ENCODE assay signal across 11 cellular contexts in the genomic region with DNA sequence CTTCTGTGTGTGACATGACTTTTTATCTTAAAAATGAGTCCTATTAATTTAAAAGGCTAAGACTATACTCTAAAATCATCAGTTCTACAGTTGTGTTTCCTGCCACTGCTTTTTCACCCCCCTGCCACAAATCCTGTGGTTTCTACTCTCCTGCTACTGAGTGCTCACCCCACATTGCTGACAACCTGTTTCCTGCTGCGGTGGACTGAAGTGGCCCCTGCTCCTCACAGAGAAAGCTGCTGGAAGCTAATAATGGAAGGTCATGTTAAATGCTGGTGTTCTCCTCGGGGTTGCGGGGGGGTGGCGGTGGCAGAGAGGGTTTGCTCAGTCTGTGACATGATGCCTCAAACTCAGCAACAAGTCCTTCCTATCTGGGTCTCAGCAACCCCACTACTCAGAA.
DNase-seq lines count a peak whose midpoint lies in the region; ATAC-seq and TF ChIP-seq lines count a peak whose summit lies in the region.
"Had no signal": no experiment of that assay in that cellular context is flagged by ENCODE, and none has a peak within 500 bp of the region (broad histone marks: within the 10 kb centered on the region; RNA-seq: fewer than 3 reads in every experiment).

No MANE protein-coding gene starts in this region.

- H4K5ac ChIP-seq in IMR-90 (ENCODE audit: low read depth, low read length): no peak overlapping the region

- H2AFZ ChIP-seq in DND-41 (ENCODE audit: low read depth, low read length) (no peak overlapping the region), IMR-90 (replicated peaks; ENCODE audit: low read length, poor library complexity) (peak overlapping the region; percentile 13)

- peaks cover 5% of the 10 kb centered on the region for H3K9me1 ChIP-seq in IMR-90 (ENCODE audit: insufficient read depth, low read length)

- peaks cover 25% of the 10 kb centered on the region for H3K4me1 Mint-ChIP-seq in activated naive CD8-positive, alpha-beta T cell treated with anti-CD3 and anti-CD28 coated beads, Interleukin-2, amount 50 U/mL, for 24 hours
- peaks cover 24% of the 10 kb centered on the region for H3K4me1 Mint-ChIP-seq in CD14-positive monocyte

- H4K8ac ChIP-seq in IMR-90 (ENCODE audit: low read depth in 2 of 2, low read length in 2 of 2): no peak overlapping the region

- no peak overlapping the region for H2AK5ac ChIP-seq in IMR-90 (ENCODE audit: low read depth, low read length)

- H3K27ac Mint-ChIP-seq in activated naive CD8-positive, alpha-beta T cell treated with anti-CD3 and anti-CD28 coated beads, Interleukin-2, amount 50 U/mL, for 24 hours: peak overlapping the region; percentile 1
- H3K27ac Mint-ChIP-seq in CD14-positive monocyte: peak overlapping the region in 2 of 7 donors; percentile 4 to 21
- H3K27ac Mint-ChIP-seq: activated naive CD8-positive, alpha-beta T cell had no signal

- H3K56ac ChIP-seq in IMR-90 (ENCODE audit: extremely low read depth, insufficient read depth, low read length): no peak overlapping the region

- no peak for TF ChIP-seq CTCF in DND-41 (IDR thresholded peaks at IDR 0.05; ENCODE audit: borderline replicate concordance, extremely low read depth, low read length, poor library complexity, severe bottlenecking)
- TF ChIP-seq CTCF in GM20000 (IDR thresholded peaks at IDR 0.05; ENCODE audit: extremely low read depth, missing control alignments): no peak
- no peak for TF ChIP-seq CTCF in IMR-90 (conservative IDR thresholded peaks at IDR 0.05; ENCODE audit: low read depth, low read length)
- TF ChIP-seq CTCF in CD14-positive monocyte (IDR thresholded peaks at IDR 0.05): no peak

- H3K36me3 Mint-ChIP-seq in activated naive CD8-positive, alpha-beta T cell treated with anti-CD3 and anti-CD28 coated beads, Interleukin-2, amount 50 U/mL, for 24 hours (ENCODE audit: low read depth): no peaks in the 10 kb centered on the region
- peaks cover 0 to 1% of the 10 kb centered on the region in 2 donors for H3K36me3 Mint-ChIP-seq in CD14-positive monocyte
- H3K36me3 Mint-ChIP-seq: activated naive CD8-positive, alpha-beta T cell had no signal

- no peak for TF ChIP-seq RAD21 in IMR-90 (IDR thresholded peaks at IDR 0.05; ENCODE audit: low read length)

- no peak overlapping the region for H3K4me3 Mint-ChIP-seq in activated naive CD8-positive, alpha-beta T cell treated with anti-CD3 and anti-CD28 coated beads, Interleukin-2, amount 50 U/mL, for 24 hours
- H3K4me3 Mint-ChIP-seq in CD14-positive monocyte: no peak overlapping the region
- H3K4me3 Mint-ChIP-seq: activated naive CD8-positive, alpha-beta T cell had no signal

- no CpG with 5 or more reads among the region's 4 CpGs for WGBS in IMR-90 (ENCODE audit: extremely low coverage in 2 of 2, insufficient read length in 1 of 2), 2 experiments

- BruUV-seq in IMR-90 (replicated peaks; lab: Mats Ljungman, UMichigan): no TSS peak

- H3K9me3 Mint-ChIP-seq in activated naive CD8-positive, alpha-beta T cell treated with anti-CD3 and anti-CD28 coated beads, Interleukin-2, amount 50 U/mL, for 24 hours: peaks cover 16% of the 10 kb centered on the region
- H3K9me3 Mint-ChIP-seq in CD14-positive monocyte: peaks cover 0 to 11% (median 0%) of the 10 kb centered on the region in 7 donors

- H3K36me3 ChIP-seq in DND-41 (ENCODE audit: insufficient read depth, low read length) (no peaks in the 10 kb centered on the region), IMR-90 (ENCODE audit: control insufficient read depth, insufficient read depth, low read length) (no peaks in the 10 kb centered on the region)

- H2BK120ac ChIP-seq in IMR-90 (ENCODE audit: low read depth, low read length): no peak overlapping the region

- ATAC-seq in DND-41 (ENCODE audit: insufficient read depth, low read depth) (peak; percentile 90), IMR-90 (ENCODE audit: low read depth) (no peak), HG03097 (IDR thresholded peaks at IDR 0.05; ENCODE audit: low FRiP score, unreplicated experiment) (no peak)
- ATAC-seq in activated naive CD8-positive, alpha-beta T cell treated with anti-CD3 and anti-CD28 coated beads, Interleukin-2, amount 50 U/mL, for 24 hours: peak; percentile 25

- H3K14ac ChIP-seq in IMR-90 (replicated peaks; ENCODE audit: low read depth, low read length): 0 out of 2 replicates have a peak overlapping the region, but pooled peaks have one; percentile 31

- H3K23ac ChIP-seq in IMR-90 (ENCODE audit: low read depth, low read length): no peak overlapping the region

- no peak for TF ChIP-seq POLR2A in IMR-90 (IDR thresholded peaks at IDR 0.05; ENCODE audit: low read depth, low read length)

- H3K9ac ChIP-seq in DND-41 (ENCODE audit: low read depth, low read length) (no peak overlapping the region), IMR-90 (ENCODE audit: low read depth, low read length) (no peak overlapping the region)

- no peak overlapping the region for H4K91ac ChIP-seq in IMR-90 (ENCODE audit: insufficient read depth, low read depth, low read length)

- POLR2A ChIA-PET in IMR-90 (lab: Charles Lee; ENCODE audit: unreplicated experiment): no interaction called here

- CTCF ChIA-PET in IMR-90 (lab: Yijun Ruan, JAX): no interaction called here

- dilution Hi-C loops in IMR-90 (cut with HindIII; ENCODE audit: low sequenced_read_pairs, unreplicated experiment): no loop called here

- no peak overlapping the region for H3K27ac ChIP-seq in DND-41 (ENCODE audit: low read length)
- no peak overlapping the region for H3K27ac ChIP-seq in IMR-90 (ENCODE audit: insufficient read depth, low read length)

- in situ Hi-C loops in IMR-90 (cut with MboI; ENCODE audit: low sequenced_read_pairs): no loop called here

- no peak overlapping the region for H2BK5ac ChIP-seq in IMR-90 (ENCODE audit: low read depth, low read length, poor library complexity, severe bottlenecking)

- H3K18ac ChIP-seq in IMR-90 (ENCODE audit: low read depth, low read length): no peak overlapping the region

- H3K27me3 ChIP-seq in DND-41 (ENCODE audit: insufficient read depth, low read length, poor library complexity): no peaks in the 10 kb centered on the region
- no peaks in the 10 kb centered on the region for H3K27me3 ChIP-seq in IMR-90 (ENCODE audit: control insufficient read depth, insufficient read depth, low read length)

- DNase-seq in DND-41: peak; percentile 61
- peak; percentile 24 for DNase-seq in GM20000 (ENCODE audit: low spot score)
- no peak for DNase-seq in IMR-90
- DNase-seq in activated naive CD8-positive, alpha-beta T cell treated with anti-CD3 and anti-CD28 coated beads, Interleukin-2, amount 50 U/mL, for 24 hours: peak; percentile 18
- no peak for DNase-seq in hepatic stellate cell (ENCODE audit: low spot score)
- no peak for DNase-seq in CD14-positive monocyte (ENCODE audit: low spot score)
- no peak for DNase-seq in iPS-NIHi7 (ENCODE audit: extremely low spot score)
- DNase-seq: DMS 273 treated with DMSO at 0.1 percent for 48 hours, NCI-H1092 treated with DMSO at 0.1 percent for 48 hours had no signal

- H4K20me1 ChIP-seq in DND-41 (ENCODE audit: insufficient read depth, low read length) (no peaks in the 10 kb centered on the region), IMR-90 (ENCODE audit: insufficient read depth, low read length) (no peaks in the 10 kb centered on the region)

- H2BK20ac ChIP-seq in IMR-90 (ENCODE audit: low read depth, low read length): no peak overlapping the region

- H3K4me3 ChIP-seq in DND-41 (ENCODE audit: low read depth in 1 of 2, low read length in 2 of 2) (no peak overlapping the region), IMR-90 (ENCODE audit: insufficient read depth, low read depth, low read length) (no peak overlapping the region)

- no peaks in the 10 kb centered on the region for H3K79me2 ChIP-seq in DND-41 (ENCODE audit: insufficient read depth, low read length)

- peaks cover 11% of the 10 kb centered on the region for H3K4me1 ChIP-seq in DND-41 (ENCODE audit: insufficient read depth, low read length)
- peaks cover 2% of the 10 kb centered on the region for H3K4me1 ChIP-seq in IMR-90 (ENCODE audit: control insufficient read depth, insufficient read depth, low read length)

- peak overlapping the region; percentile 5 for H2AK9ac ChIP-seq in IMR-90 (replicated peaks; ENCODE audit: low read depth, low read length, poor library complexity)

- no peaks in the 10 kb centered on the region for H3K9me3 ChIP-seq in DND-41 (ENCODE audit: insufficient read depth, low read length, severe bottlenecking)
- H3K9me3 ChIP-seq in IMR-90 (ENCODE audit: control insufficient read depth, insufficient read depth, low read length): no peaks in the 10 kb centered on the region; the same call in 1 of the 2 replicates

- intact Hi-C loops in IMR-90 (cut with micrococcal nuclease) (no loop called here), CD14-positive monocyte (cut with micrococcal nuclease) (no loop called here)

- H3K4ac ChIP-seq in IMR-90 (ENCODE audit: low read depth, low read length): no peak overlapping the region

- no peak overlapping the region for H3K4me2 ChIP-seq in DND-41 (ENCODE audit: insufficient read depth, low read length)
- H3K4me2 ChIP-seq in IMR-90 (ENCODE audit: low read depth, low read length): no peak overlapping the region

- H2BK15ac ChIP-seq in IMR-90 (ENCODE audit: low read depth, low read length): no peak overlapping the region

- H3K79me1 ChIP-seq in IMR-90 (ENCODE audit: low read depth in 1 of 2, low read length in 2 of 2): no peaks in the 10 kb centered on the region

- H3K27me3 Mint-ChIP-seq in activated naive CD8-positive, alpha-beta T cell treated with anti-CD3 and anti-CD28 coated beads, Interleukin-2, amount 50 U/mL, for 24 hours: peaks cover 4% of the 10 kb centered on the region
- H3K27me3 Mint-ChIP-seq in CD14-positive monocyte (ENCODE audit: low read depth in 3 of 3): peaks cover 2 to 5% (median 4%) of the 10 kb centered on the region in 3 donors

TF ChIP-seq in IMR-90, 13 proteins besides CTCF, POLR2A, EP300 and RAD21 (continues in another document):
- no peak for TF ChIP-seq RCOR1 (IDR thresholded peaks at IDR 0.05; ENCODE audit: insufficient replicate concordance, low read length)
- TF ChIP-seq BHLHE40 (IDR thresholded peaks at IDR 0.05; ENCODE audit: low read depth, low read length): no peak
- TF ChIP-seq, protein P1, sequence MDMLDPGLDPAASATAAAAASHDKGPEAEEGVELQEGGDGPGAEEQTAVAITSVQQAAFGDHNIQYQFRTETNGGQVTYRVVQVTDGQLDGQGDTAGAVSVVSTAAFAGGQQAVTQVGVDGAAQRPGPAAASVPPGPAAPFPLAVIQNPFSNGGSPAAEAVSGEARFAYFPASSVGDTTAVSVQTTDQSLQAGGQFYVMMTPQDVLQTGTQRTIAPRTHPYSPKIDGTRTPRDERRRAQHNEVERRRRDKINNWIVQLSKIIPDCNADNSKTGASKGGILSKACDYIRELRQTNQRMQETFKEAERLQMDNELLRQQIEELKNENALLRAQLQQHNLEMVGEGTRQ (IDR thresholded peaks at IDR 0.05; ENCODE audit: low read depth, low read length): no peak
- no peak for TF ChIP-seq CHD1 (IDR thresholded peaks at IDR 0.05; ENCODE audit: low read depth, low read length)
- no peak for TF ChIP-seq NFE2L2 (IDR thresholded peaks at IDR 0.05; ENCODE audit: low read depth, low read length)
- TF ChIP-seq MAFK (IDR thresholded peaks at IDR 0.05; ENCODE audit: low read depth, low read length): no peak
- TF ChIP-seq RFX5 (IDR thresholded peaks at IDR 0.05; ENCODE audit: low read depth, low read length): no peak
- TF ChIP-seq FOS (IDR thresholded peaks at IDR 0.05; ENCODE audit: low read depth, low read length): no peak
- TF ChIP-seq CEBPB (IDR thresholded peaks at IDR 0.05; ENCODE audit: low read depth, low read length): no peak

Comparison
In these comparisons a context has a peak if more than half of its experiments do, and no peak if none do; other contexts are left out.
1. ATAC-seq: peak in DND-41 (single experiment) and activated naive CD8-positive, alpha-beta T cell treated with anti-CD3 and anti-CD28 coated beads, Interleukin-2, amount 50 U/mL, for 24 hours (single experiment); none in IMR-90 (single experiment) and HG03097 (single experiment).
2. DNase-seq: peak in DND-41 (single experiment), GM20000 (single experiment) and activated naive CD8-positive, alpha-beta T cell treated with anti-CD3 and anti-CD28 coated beads, Interleukin-2, amount 50 U/mL, for 24 hours (single experiment); none in IMR-90 (single experiment), hepatic stellate cell (single experiment), CD14-positive monocyte (single experiment) and iPS-NIHi7 (single experiment).